In genomic region chr3:157282261-157283191, GRCh38 we compare ENCODE assay signal across 10 cellular contexts.
DNase-seq lines count a peak whose midpoint lies in the region; ATAC-seq, FAIRE-seq and TF ChIP-seq lines count a peak whose summit lies in the region.
"Had no signal": no experiment of that assay in that cellular context is flagged by ENCODE, and none has a peak within 500 bp of the region (broad histone marks: within the 10 kb centered on the region; RNA-seq: fewer than 3 reads in every experiment).

No MANE protein-coding gene starts in this region.

- H3F3A ChIP-seq in SK-N-SH (replicated peaks; ENCODE audit: insufficient read depth): peaks cover 34% of the 10 kb centered on the region

- CTCF ChIA-PET in SK-N-SH (lab: Yijun Ruan, JAX): no interaction called here

- no peak for FAIRE-seq in frontal cortex (lab: Jason Lieb, UNC)

- no peaks in the 10 kb centered on the region for H3K9me2 ChIP-seq in SK-N-SH

- peak overlapping the region; percentile 4; the same call in 1 of the 2 replicates for H3K4me2 ChIP-seq in SK-N-SH

- H3K4me3 ChIP-seq in SK-N-SH (ENCODE audit: low read depth in 2 of 2, low read length in 1 of 2) (no peak overlapping the region), fibroblast of villous mesenchyme (ENCODE audit: low read depth, low read length) (no peak overlapping the region)

- H3K79me2 ChIP-seq in SK-N-SH (ENCODE audit: insufficient read depth): no peaks in the 10 kb centered on the region

- H3K4me1 ChIP-seq in SK-N-SH (ENCODE audit: control insufficient read depth in 1 of 2, insufficient read depth in 2 of 2, low read depth in 1 of 2, low read length in 1 of 2): peaks cover 0 to 35% of the 10 kb centered on the region in 2 experiments; a peak in 2 of 4 replicates

- TF ChIP-seq CTCF in SK-N-SH (IDR thresholded peaks at IDR 0.05) (no peak), fibroblast of villous mesenchyme (IDR thresholded peaks at IDR 0.05; ENCODE audit: insufficient read depth, low read depth, low read length) (no peak)

- ATAC-seq in GM18511 (IDR thresholded peaks at IDR 0.05; ENCODE audit: unreplicated experiment): no peak
- ATAC-seq in GM21367 (IDR thresholded peaks at IDR 0.05; ENCODE audit: unreplicated experiment): no peak

- DNase-seq in GM04503 (ENCODE audit: low read depth): peak; percentile 98
- DNase-seq in SK-N-SH: no peak
- DNase-seq in fibroblast of villous mesenchyme (ENCODE audit: low read depth): peak; percentile 95
- peak; percentile 89 for DNase-seq in pulmonary artery endothelial cell (ENCODE audit: low read depth, low spot score)
- DNase-seq in substantia nigra (lab: John Stamatoyannopoulos, UW): no peak
- no peak for DNase-seq in frontal cortex (ENCODE audit: low spot score in 2 of 2)
- DNase-seq: activated CD4-positive, alpha-beta T cell treated with anti-CD3 and anti-CD28 coated beads for 1 hour; retina had no signal

- peak overlapping the region in 1 of 2 experiments; percentile 77; a peak in 3 of 4 replicates for H3K27ac ChIP-seq in SK-N-SH (ENCODE audit: low read depth in 2 of 2, low read length in 1 of 2)
- no peak overlapping the region for H3K27ac ChIP-seq in substantia nigra (ENCODE audit: low read depth, low read length, poor library complexity, severe bottlenecking)

- TF ChIP-seq RAD21 in SK-N-SH (IDR thresholded peaks at IDR 0.05; ENCODE audit: low read length): no peak

- peak overlapping the region; percentile 11; the same call in 1 of the 2 replicates for H3K9ac ChIP-seq in SK-N-SH

- H2AFZ ChIP-seq in SK-N-SH (ENCODE audit: low read depth): no peak overlapping the region

- WGBS in SK-N-SH (ENCODE audit: low lambda C conversion rate): 28% methylated on average over 5 of the region's 5 CpGs

- POLR2A ChIA-PET in SK-N-SH (lab: Yijun Ruan, JAX): no interaction called here

- peak in 1 of 2 experiments; percentile 53; a peak in 2 of 4 replicates for TF ChIP-seq EP300 in SK-N-SH (IDR thresholded peaks at IDR 0.05; ENCODE audit: borderline replicate concordance in 1 of 2, low read depth in 1 of 2, low read length in 1 of 2)

- no peaks in the 10 kb centered on the region for H3K36me3 ChIP-seq in SK-N-SH (replicated peaks in 1 of 2; ENCODE audit: control insufficient read depth in 1 of 2, insufficient read depth in 2 of 2, low read length in 1 of 2)

- H4K20me1 ChIP-seq in SK-N-SH (ENCODE audit: insufficient read depth): no peaks in the 10 kb centered on the region

- H3K9me3 ChIP-seq in SK-N-SH: no peaks in the 10 kb centered on the region

- no peaks in the 10 kb centered on the region for H3K27me3 ChIP-seq in SK-N-SH (ENCODE audit: insufficient read depth)

TF ChIP-seq in SK-N-SH, 30 proteins besides CTCF, POLR2A, EP300 and RAD21 (continues in another document):
- TF ChIP-seq NFIC (IDR thresholded peaks at IDR 0.05; ENCODE audit: borderline replicate concordance) (0 out of 2 replicates have a peak, but pooled peaks have one; percentile 24), IRF3 (IDR thresholded peaks at IDR 0.05; ENCODE audit: low read depth, low read length) (no peak), EZH2phosphoT487 (IDR thresholded peaks at IDR 0.05; ENCODE audit: borderline replicate concordance, low read depth) (no peak), PBX3 (IDR thresholded peaks at IDR 0.05) (peak; percentile 82), NRF1 (IDR thresholded peaks at IDR 0.05; ENCODE audit: low read depth, low read length) (no peak), MAX (IDR thresholded peaks at IDR 0.05; ENCODE audit: low read depth) (peak; percentile 93), GATA2 (CRISPR knock-in tag; IDR thresholded peaks at IDR 0.05) (no peak), RFX5 (IDR thresholded peaks at IDR 0.05; ENCODE audit: low read length) (no peak), YY1 (IDR thresholded peaks at IDR 0.05; ENCODE audit: low read depth) (no peak), USF2 (IDR thresholded peaks at IDR 0.05; ENCODE audit: borderline replicate concordance, low read depth, low read length) (no peak), RCOR1 (IDR thresholded peaks at IDR 0.05; ENCODE audit: low read length) (no peak), USF1 (IDR thresholded peaks at IDR 0.05; ENCODE audit: borderline replicate concordance, low read depth) (peak; percentile 52; the same call in 1 of the 2 replicates), JUND (IDR thresholded peaks at IDR 0.05) (peak; percentile 45; the same call in 1 of the 2 replicates), MXI1 (IDR thresholded peaks at IDR 0.05; ENCODE audit: low read depth, low read length) (no peak), ZBTB33 (IDR thresholded peaks at IDR 0.05; ENCODE audit: borderline replicate concordance, low read depth) (no peak), MEF2A (IDR thresholded peaks at IDR 0.05; ENCODE audit: borderline replicate concordance, low read depth) (0 out of 2 replicates have a peak, but pooled peaks have one; percentile 16), POLR2AphosphoS5 (IDR thresholded peaks at IDR 0.05; ENCODE audit: low read depth, low read length) (no peak; the same call in 1 of the 2 replicates), GABPA (IDR thresholded peaks at IDR 0.05; ENCODE audit: low read depth) (no peak), RXRA (IDR thresholded peaks at IDR 0.05; ENCODE audit: borderline replicate concordance, low read depth) (no peak)

Comparison
In these comparisons a context has a peak if more than half of its experiments do, and no peak if none do; other contexts are left out.
1. DNase-seq: peak in GM04503 (single experiment), fibroblast of villous mesenchyme (single experiment) and pulmonary artery endothelial cell (single experiment); none in SK-N-SH (single experiment), substantia nigra (0 of 49) and frontal cortex (0 of 2).